In genomic region chr11:60830478-60831142, GRCh38 we compare ENCODE assay signal across 1 cellular context.
TF ChIP-seq lines count a peak whose summit lies in the region.

No MANE protein-coding gene starts in this region.

TF ChIP-seq in HEK293, 187 proteins besides CTCF, POLR2A, EP300 and RAD21 (continued from another document):
- peak; percentile 58; the same call in 1 of the 2 replicates for TF ChIP-seq ZBTB17 (tag by site-specific recombination; IDR thresholded peaks at IDR 0.05)
- TF ChIP-seq ZSCAN30 (tag by site-specific recombination; IDR thresholded peaks at IDR 0.05), result no peak
- TF ChIP-seq ELK4 (IDR thresholded peaks at IDR 0.05; ENCODE audit: borderline replicate concordance, low read depth, low read length), result no peak
- no peak for TF ChIP-seq ZNF580 (tag by site-specific recombination; IDR thresholded peaks at IDR 0.05)
- no peak for TF ChIP-seq ZNF248 (tag by site-specific recombination; IDR thresholded peaks at IDR 0.05)
